ENCODE assay signal across 8 cellular contexts in genomic region chr19:16542045-16542893, GRCh38. TPM values are rescaled to one million over a fixed set of nuclear protein-coding genes. Genes with fewer than 3 reads are reported as not detected.
DNase-seq lines count a peak whose midpoint lies in the region; ATAC-seq and TF ChIP-seq lines count a peak whose summit lies in the region.

TSS of gene CHERP (minus strand) at chr19:16542437. CDS start at chr19:16542378, 59 bp downstream.

- H3K4me3 ChIP-seq in adrenal gland (peak within 1 kb of the TSS; percentile 55 to 82 (median 72)), heart right ventricle (peak within 1 kb of the TSS; percentile 76 to 100 (median 90)), upper lobe of left lung (peak within 1 kb of the TSS; percentile 89 to 100 (median 94))

- intact Hi-C loops in adrenal gland (cut with DNase I) (no loop called here), heart right ventricle (cut with DNase I) (loop anchor here in 1 of 10 donors (5.0 kb wide), 1 partner anchor 45 kb away; the partner anchor contains the start of genes C19orf44 and CALR3), posterior cingulate gyrus (cut with DNase I) (loop anchor here (1.0 to 5.0 kb wide), 3 partner anchors 45 to 118 kb away; partner anchors contain the start of genes C19orf44, CALR3, MED26 and SMIM7)

- TF ChIP-seq CTCF in GM13976 (IDR thresholded peaks at IDR 0.05; ENCODE audit: borderline replicate concordance, control extremely low read depth, extremely low read depth, insufficient read depth, missing control alignments) (no peak), adrenal gland (IDR thresholded peaks at IDR 0.05) (no peak), heart right ventricle (IDR thresholded peaks at IDR 0.05) (peak in 1 of 9 donors; percentile 2), upper lobe of left lung (IDR thresholded peaks at IDR 0.05) (peak in 4 of 6 experiments; percentile 16 to 39 (median 28))

- H3K27me3 ChIP-seq in adrenal gland: no peaks in the 10 kb centered on the region
- no peaks in the 10 kb centered on the region for H3K27me3 ChIP-seq in heart right ventricle
- H3K27me3 ChIP-seq in upper lobe of left lung: no peaks in the 10 kb centered on the region

- H3K36me3 ChIP-seq in adrenal gland (replicated peaks in 1 of 2) (peaks cover 0 to 12% of the 10 kb centered on the region in 2 donors), heart right ventricle (peaks cover 0 to 38% (median 0%) of the 10 kb centered on the region in 9 donors), upper lobe of left lung (peaks cover 0 to 29% (median 13%) of the 10 kb centered on the region in 4 donors)

- peak; percentile 97 for DNase-seq in GM13976 (ENCODE audit: low spot score)
- peak; percentile 92 for DNase-seq in NCI-H146 treated with DMSO at 0.1 percent for 48 hours (lab: John Stamatoyannopoulos, UW; ENCODE audit: unreplicated experiment)
- DNase-seq in T-helper 1 cell: peak; percentile 90 to 95 (median 93)
- peak; percentile 90 to 95 (median 94) for DNase-seq in adrenal gland
- peak; percentile 94 to 96 for DNase-seq in heart right ventricle
- DNase-seq in posterior cingulate gyrus: peak; percentile 90 to 99 (median 92)
- DNase-seq in upper lobe of left lung: peak; percentile 93 to 98

- in situ Hi-C loops in GM13976 (cut with MboI; ENCODE audit: low sequenced_read_pairs, unreplicated experiment): no loop called here

- H3K4me1 ChIP-seq in adrenal gland (replicated peaks in 1 of 2): peaks cover 12 to 38% of the 10 kb centered on the region in 2 donors
- peaks cover 17 to 50% (median 38%) of the 10 kb centered on the region in 9 donors for H3K4me1 ChIP-seq in heart right ventricle
- peaks cover 28 to 71% (median 34%) of the 10 kb centered on the region in 4 donors for H3K4me1 ChIP-seq in upper lobe of left lung

- 0 to 1% (median 0%) methylated on average over 5 to 106 of the region's 106 CpGs for WGBS in adrenal gland, 4 donors
- WGBS in heart right ventricle, 2 donors: 0% methylated on average over 105 to 106 of the region's 106 CpGs
- 1% methylated on average over 37 of the region's 106 CpGs; no CpG with 5 or more reads in 1 of the 2 donors for WGBS in upper lobe of left lung, 2 donors

- TF ChIP-seq POLR2A in adrenal gland (IDR thresholded peaks at IDR 0.05) (peak in 1 of 2 donors; percentile 68), upper lobe of left lung (IDR thresholded peaks at IDR 0.05) (peak; percentile 23 to 90 (median 68))

- H3K9me3 ChIP-seq in adrenal gland (replicated peaks in 1 of 3) (no peaks in the 10 kb centered on the region), heart right ventricle (no peaks in the 10 kb centered on the region), upper lobe of left lung (no peaks in the 10 kb centered on the region)

- peak; percentile 75 for ATAC-seq in HG02870 (IDR thresholded peaks at IDR 0.05; ENCODE audit: unreplicated experiment)
- ATAC-seq in heart right ventricle: peak; percentile 96 to 98 (median 98)
- ATAC-seq in upper lobe of left lung (ENCODE audit: low FRiP score in 2 of 2): peak; percentile 96 to 98

- TF ChIP-seq EP300 in upper lobe of left lung (IDR thresholded peaks at IDR 0.05): no peak

- H3K27ac ChIP-seq in adrenal gland (peak within 1 kb of the TSS; percentile 29 to 89 (median 80)), heart right ventricle (peak within 1 kb of the TSS; percentile 80 to 97 (median 90)), upper lobe of left lung (peak within 1 kb of the TSS; percentile 81 to 93 (median 86))

RNA-seq across cellular contexts. Expression of gene CHERP, which starts in this region (rescaled TPM):
- total RNA-seq in adrenal gland (10 to 100 TPM in 7 of 8 donors, 1 to 10 TPM in 1; 8.4 to 50.7 (median 23.7) TPM), heart right ventricle (10 to 100 TPM; 20.0 to 26.6 (median 22.6) TPM), upper lobe of left lung (10 to 100 TPM; 10.8 to 38.6 (median 22.0) TPM)
- polyA plus RNA-seq in adrenal gland (10 to 100 TPM; 11.3 to 39.3 (median 24.8) TPM), heart right ventricle (10 to 100 TPM; 11.3 to 16.4 TPM)

Comparison
In these comparisons a context has a peak if more than half of its experiments do, and no peak if none do; other contexts are left out.
1. Peak in every context shown above with its lines: DNase-seq, ATAC-seq, H3K4me3 ChIP-seq and H3K27ac ChIP-seq.
2. CTCF ChIP-seq: peak in upper lobe of left lung (4 of 6); none in GM13976 (single experiment) and adrenal gland (0 of 6).